Comparison of ENCODE assay signal across 1 cellular context in the genomic region with DNA sequence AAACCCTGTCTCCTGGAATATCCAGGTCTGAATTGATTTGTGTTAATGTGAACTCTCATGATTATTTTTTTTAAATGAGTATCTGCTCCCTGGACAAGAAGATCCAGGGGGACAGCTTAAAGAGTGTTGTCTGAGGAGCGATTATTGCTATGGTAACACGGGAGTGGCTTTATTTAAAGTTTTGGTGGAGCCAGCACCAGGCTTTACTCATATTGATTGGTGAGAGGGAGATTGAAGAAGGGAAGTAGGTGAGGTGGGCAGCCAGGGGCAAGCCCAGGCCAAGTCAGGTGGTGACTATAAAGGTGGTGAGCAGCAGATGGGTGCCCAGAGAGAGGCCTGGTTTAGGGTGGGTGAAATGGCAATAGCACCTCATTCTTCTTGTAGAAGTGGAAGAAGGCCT.
TF ChIP-seq lines count a peak whose summit lies in the region.

No MANE protein-coding gene starts in this region.

TF ChIP-seq in SK-N-SH treated with all-trans-retinoic acid at 6 μM for 48 hours, 23 proteins besides CTCF, POLR2A, EP300 and RAD21 (continued from another document):
- TF ChIP-seq, protein P1, sequence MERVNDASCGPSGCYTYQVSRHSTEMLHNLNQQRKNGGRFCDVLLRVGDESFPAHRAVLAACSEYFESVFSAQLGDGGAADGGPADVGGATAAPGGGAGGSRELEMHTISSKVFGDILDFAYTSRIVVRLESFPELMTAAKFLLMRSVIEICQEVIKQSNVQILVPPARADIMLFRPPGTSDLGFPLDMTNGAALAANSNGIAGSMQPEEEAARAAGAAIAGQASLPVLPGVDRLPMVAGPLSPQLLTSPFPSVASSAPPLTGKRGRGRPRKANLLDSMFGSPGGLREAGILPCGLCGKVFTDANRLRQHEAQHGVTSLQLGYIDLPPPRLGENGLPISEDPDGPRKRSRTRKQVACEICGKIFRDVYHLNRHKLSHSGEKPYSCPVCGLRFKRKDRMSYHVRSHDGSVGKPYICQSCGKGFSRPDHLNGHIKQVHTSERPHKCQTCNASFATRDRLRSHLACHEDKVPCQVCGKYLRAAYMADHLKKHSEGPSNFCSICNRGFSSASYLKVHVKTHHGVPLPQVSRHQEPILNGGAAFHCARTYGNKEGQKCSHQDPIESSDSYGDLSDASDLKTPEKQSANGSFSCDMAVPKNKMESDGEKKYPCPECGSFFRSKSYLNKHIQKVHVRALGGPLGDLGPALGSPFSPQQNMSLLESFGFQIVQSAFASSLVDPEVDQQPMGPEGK (CRISPR knock-in tag; IDR thresholded peaks at IDR 0.05; ENCODE audit: borderline replicate concordance), result no peak
